1 cellular context compared by ENCODE assay signal in the genomic region with DNA sequence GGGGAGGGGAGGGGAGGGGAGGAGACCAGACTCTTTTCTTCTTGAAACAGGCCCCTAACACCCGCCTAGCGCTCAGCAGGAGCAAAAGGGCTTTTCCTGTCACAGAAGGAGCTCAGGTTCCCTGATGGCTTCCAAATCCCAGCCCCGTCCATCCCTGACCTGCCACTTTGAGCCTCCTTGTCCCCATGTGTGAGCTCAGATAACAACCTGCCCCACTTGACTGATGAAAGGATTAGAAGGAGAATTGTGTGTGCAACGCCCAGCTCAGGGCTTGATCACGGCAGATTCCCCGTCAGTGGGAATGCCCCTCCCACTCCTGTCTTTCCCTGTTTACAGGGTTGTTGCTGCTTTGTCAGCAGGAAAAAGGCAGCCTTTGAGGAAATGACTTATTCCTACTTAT.
A peak's percentile ranks its signal among the peaks of the same experiment; 100 is the strongest.
TF ChIP-seq lines count a peak whose summit lies in the region.

No MANE protein-coding gene starts in this region.

TF ChIP-seq in HEK293, 187 proteins besides CTCF, POLR2A, EP300 and RAD21 (continued from another document):
- TF ChIP-seq, protein P1, sequence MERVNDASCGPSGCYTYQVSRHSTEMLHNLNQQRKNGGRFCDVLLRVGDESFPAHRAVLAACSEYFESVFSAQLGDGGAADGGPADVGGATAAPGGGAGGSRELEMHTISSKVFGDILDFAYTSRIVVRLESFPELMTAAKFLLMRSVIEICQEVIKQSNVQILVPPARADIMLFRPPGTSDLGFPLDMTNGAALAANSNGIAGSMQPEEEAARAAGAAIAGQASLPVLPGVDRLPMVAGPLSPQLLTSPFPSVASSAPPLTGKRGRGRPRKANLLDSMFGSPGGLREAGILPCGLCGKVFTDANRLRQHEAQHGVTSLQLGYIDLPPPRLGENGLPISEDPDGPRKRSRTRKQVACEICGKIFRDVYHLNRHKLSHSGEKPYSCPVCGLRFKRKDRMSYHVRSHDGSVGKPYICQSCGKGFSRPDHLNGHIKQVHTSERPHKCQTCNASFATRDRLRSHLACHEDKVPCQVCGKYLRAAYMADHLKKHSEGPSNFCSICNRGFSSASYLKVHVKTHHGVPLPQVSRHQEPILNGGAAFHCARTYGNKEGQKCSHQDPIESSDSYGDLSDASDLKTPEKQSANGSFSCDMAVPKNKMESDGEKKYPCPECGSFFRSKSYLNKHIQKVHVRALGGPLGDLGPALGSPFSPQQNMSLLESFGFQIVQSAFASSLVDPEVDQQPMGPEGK (tag by site-specific recombination; IDR thresholded peaks at IDR 0.05), result no peak
- TF ChIP-seq, protein P2, sequence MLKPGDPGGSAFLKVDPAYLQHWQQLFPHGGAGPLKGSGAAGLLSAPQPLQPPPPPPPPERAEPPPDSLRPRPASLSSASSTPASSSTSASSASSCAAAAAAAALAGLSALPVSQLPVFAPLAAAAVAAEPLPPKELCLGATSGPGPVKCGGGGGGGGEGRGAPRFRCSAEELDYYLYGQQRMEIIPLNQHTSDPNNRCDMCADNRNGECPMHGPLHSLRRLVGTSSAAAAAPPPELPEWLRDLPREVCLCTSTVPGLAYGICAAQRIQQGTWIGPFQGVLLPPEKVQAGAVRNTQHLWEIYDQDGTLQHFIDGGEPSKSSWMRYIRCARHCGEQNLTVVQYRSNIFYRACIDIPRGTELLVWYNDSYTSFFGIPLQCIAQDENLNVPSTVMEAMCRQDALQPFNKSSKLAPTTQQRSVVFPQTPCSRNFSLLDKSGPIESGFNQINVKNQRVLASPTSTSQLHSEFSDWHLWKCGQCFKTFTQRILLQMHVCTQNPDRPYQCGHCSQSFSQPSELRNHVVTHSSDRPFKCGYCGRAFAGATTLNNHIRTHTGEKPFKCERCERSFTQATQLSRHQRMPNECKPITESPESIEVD (tag by site-specific recombination; IDR thresholded peaks at IDR 0.05), result no peak
- TF ChIP-seq FEZF1 (tag by site-specific recombination; IDR thresholded peaks at IDR 0.05) (no peak), SP7 (tag by site-specific recombination; IDR thresholded peaks at IDR 0.05) (peak; percentile 52), ZIC2 (tag by site-specific recombination; IDR thresholded peaks at IDR 0.05) (peak; percentile 52), ZBTB20 (tag by site-specific recombination; IDR thresholded peaks at IDR 0.05) (no peak), ZBTB17 (tag by site-specific recombination; IDR thresholded peaks at IDR 0.05) (peak; percentile 49; the same call in 1 of the 2 replicates), ZNF621 (tag by site-specific recombination; IDR thresholded peaks at IDR 0.05) (no peak), ZNF133 (tag by site-specific recombination; IDR thresholded peaks at IDR 0.05) (no peak), ZNF248 (tag by site-specific recombination; IDR thresholded peaks at IDR 0.05) (no peak), ZNF16 (tag by site-specific recombination; IDR thresholded peaks at IDR 0.05; ENCODE audit: low read depth) (no peak), PRDM1 (tag by site-specific recombination; IDR thresholded peaks at IDR 0.05) (no peak)
- TF ChIP-seq, protein P3, sequence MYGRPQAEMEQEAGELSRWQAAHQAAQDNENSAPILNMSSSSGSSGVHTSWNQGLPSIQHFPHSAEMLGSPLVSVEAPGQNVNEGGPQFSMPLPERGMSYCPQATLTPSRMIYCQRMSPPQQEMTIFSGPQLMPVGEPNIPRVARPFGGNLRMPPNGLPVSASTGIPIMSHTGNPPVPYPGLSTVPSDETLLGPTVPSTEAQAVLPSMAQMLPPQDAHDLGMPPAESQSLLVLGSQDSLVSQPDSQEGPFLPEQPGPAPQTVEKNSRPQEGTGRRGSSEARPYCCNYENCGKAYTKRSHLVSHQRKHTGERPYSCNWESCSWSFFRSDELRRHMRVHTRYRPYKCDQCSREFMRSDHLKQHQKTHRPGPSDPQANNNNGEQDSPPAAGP (tag by site-specific recombination; IDR thresholded peaks at IDR 0.05), result peak; percentile 46; the same call in 1 of the 2 replicates
- TF ChIP-seq, protein P4, sequence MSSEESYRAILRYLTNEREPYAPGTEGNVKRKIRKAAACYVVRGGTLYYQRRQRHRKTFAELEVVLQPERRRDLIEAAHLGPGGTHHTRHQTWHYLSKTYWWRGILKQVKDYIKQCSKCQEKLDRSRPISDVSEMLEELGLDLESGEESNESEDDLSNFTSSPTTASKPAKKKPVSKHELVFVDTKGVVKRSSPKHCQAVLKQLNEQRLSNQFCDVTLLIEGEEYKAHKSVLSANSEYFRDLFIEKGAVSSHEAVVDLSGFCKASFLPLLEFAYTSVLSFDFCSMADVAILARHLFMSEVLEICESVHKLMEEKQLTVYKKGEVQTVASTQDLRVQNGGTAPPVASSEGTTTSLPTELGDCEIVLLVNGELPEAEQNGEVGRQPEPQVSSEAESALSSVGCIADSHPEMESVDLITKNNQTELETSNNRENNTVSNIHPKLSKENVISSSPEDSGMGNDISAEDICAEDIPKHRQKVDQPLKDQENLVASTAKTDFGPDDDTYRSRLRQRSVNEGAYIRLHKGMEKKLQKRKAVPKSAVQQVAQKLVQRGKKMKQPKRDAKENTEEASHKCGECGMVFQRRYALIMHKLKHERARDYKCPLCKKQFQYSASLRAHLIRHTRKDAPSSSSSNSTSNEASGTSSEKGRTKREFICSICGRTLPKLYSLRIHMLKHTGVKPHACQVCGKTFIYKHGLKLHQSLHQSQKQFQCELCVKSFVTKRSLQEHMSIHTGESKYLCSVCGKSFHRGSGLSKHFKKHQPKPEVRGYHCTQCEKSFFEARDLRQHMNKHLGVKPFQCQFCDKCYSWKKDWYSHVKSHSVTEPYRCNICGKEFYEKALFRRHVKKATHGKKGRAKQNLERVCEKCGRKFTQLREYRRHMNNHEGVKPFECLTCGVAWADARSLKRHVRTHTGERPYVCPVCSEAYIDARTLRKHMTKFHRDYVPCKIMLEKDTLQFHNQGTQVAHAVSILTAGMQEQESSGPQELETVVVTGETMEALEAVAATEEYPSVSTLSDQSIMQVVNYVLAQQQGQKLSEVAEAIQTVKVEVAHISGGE (tag by site-specific recombination; conservative IDR thresholded peaks at IDR 0.05; ENCODE audit: low read depth), result no peak
TF ChIP-seq in HEK293: peak in this region for 6.
